Comparison of ENCODE assay signal across 1 cellular context in the genomic region with DNA sequence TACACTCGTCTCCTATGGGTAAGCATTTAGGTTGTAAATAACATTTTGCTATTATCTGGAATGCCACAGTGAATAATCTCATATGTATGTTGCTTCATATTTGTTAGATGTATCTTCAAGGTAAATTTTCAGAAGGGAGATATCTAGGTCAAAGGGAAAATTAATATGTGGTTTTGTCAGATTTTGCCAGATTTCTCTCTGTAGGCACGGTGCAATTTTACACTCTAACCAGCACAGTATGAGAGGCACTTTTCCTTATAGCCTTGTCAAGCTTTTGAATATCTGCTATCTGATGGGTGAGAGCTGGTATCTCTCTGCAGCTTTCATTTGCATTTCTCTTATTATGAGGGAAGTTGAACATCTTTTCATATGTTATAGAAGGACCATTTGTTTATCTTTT.
TF ChIP-seq lines count a peak whose summit lies in the region.

No MANE protein-coding gene starts in this region.

TF ChIP-seq in H1, 55 proteins besides CTCF, POLR2A, EP300 and RAD21:
- no peak for TF ChIP-seq BCL11A (IDR thresholded peaks at IDR 0.05; ENCODE audit: low read depth in 2 of 2, low read length in 2 of 2)
- TF ChIP-seq POU5F1 (IDR thresholded peaks at IDR 0.05; ENCODE audit: low read depth, low read length), result no peak
- TF ChIP-seq YY1 (IDR thresholded peaks at IDR 0.05; ENCODE audit: low read depth, low read length), result no peak
- no peak for TF ChIP-seq GABPA (IDR thresholded peaks at IDR 0.05; ENCODE audit: borderline replicate concordance, insufficient read depth, low read length)
- no peak for TF ChIP-seq SRF (IDR thresholded peaks at IDR 0.05; ENCODE audit: low read depth, low read length)
- TF ChIP-seq CBX5 (IDR thresholded peaks at IDR 0.05; ENCODE audit: low read depth, low read length), result no peak
- TF ChIP-seq SP2 (IDR thresholded peaks at IDR 0.05; ENCODE audit: low read length), result no peak
- TF ChIP-seq HDAC6 (IDR thresholded peaks at IDR 0.05; ENCODE audit: low read depth, low read length), result no peak
- TF ChIP-seq, protein P1, sequence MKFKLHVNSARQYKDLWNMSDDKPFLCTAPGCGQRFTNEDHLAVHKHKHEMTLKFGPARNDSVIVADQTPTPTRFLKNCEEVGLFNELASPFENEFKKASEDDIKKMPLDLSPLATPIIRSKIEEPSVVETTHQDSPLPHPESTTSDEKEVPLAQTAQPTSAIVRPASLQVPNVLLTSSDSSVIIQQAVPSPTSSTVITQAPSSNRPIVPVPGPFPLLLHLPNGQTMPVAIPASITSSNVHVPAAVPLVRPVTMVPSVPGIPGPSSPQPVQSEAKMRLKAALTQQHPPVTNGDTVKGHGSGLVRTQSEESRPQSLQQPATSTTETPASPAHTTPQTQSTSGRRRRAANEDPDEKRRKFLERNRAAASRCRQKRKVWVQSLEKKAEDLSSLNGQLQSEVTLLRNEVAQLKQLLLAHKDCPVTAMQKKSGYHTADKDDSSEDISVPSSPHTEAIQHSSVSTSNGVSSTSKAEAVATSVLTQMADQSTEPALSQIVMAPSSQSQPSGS (IDR thresholded peaks at IDR 0.05; ENCODE audit: low read length), result no peak
- TF ChIP-seq, protein P2, sequence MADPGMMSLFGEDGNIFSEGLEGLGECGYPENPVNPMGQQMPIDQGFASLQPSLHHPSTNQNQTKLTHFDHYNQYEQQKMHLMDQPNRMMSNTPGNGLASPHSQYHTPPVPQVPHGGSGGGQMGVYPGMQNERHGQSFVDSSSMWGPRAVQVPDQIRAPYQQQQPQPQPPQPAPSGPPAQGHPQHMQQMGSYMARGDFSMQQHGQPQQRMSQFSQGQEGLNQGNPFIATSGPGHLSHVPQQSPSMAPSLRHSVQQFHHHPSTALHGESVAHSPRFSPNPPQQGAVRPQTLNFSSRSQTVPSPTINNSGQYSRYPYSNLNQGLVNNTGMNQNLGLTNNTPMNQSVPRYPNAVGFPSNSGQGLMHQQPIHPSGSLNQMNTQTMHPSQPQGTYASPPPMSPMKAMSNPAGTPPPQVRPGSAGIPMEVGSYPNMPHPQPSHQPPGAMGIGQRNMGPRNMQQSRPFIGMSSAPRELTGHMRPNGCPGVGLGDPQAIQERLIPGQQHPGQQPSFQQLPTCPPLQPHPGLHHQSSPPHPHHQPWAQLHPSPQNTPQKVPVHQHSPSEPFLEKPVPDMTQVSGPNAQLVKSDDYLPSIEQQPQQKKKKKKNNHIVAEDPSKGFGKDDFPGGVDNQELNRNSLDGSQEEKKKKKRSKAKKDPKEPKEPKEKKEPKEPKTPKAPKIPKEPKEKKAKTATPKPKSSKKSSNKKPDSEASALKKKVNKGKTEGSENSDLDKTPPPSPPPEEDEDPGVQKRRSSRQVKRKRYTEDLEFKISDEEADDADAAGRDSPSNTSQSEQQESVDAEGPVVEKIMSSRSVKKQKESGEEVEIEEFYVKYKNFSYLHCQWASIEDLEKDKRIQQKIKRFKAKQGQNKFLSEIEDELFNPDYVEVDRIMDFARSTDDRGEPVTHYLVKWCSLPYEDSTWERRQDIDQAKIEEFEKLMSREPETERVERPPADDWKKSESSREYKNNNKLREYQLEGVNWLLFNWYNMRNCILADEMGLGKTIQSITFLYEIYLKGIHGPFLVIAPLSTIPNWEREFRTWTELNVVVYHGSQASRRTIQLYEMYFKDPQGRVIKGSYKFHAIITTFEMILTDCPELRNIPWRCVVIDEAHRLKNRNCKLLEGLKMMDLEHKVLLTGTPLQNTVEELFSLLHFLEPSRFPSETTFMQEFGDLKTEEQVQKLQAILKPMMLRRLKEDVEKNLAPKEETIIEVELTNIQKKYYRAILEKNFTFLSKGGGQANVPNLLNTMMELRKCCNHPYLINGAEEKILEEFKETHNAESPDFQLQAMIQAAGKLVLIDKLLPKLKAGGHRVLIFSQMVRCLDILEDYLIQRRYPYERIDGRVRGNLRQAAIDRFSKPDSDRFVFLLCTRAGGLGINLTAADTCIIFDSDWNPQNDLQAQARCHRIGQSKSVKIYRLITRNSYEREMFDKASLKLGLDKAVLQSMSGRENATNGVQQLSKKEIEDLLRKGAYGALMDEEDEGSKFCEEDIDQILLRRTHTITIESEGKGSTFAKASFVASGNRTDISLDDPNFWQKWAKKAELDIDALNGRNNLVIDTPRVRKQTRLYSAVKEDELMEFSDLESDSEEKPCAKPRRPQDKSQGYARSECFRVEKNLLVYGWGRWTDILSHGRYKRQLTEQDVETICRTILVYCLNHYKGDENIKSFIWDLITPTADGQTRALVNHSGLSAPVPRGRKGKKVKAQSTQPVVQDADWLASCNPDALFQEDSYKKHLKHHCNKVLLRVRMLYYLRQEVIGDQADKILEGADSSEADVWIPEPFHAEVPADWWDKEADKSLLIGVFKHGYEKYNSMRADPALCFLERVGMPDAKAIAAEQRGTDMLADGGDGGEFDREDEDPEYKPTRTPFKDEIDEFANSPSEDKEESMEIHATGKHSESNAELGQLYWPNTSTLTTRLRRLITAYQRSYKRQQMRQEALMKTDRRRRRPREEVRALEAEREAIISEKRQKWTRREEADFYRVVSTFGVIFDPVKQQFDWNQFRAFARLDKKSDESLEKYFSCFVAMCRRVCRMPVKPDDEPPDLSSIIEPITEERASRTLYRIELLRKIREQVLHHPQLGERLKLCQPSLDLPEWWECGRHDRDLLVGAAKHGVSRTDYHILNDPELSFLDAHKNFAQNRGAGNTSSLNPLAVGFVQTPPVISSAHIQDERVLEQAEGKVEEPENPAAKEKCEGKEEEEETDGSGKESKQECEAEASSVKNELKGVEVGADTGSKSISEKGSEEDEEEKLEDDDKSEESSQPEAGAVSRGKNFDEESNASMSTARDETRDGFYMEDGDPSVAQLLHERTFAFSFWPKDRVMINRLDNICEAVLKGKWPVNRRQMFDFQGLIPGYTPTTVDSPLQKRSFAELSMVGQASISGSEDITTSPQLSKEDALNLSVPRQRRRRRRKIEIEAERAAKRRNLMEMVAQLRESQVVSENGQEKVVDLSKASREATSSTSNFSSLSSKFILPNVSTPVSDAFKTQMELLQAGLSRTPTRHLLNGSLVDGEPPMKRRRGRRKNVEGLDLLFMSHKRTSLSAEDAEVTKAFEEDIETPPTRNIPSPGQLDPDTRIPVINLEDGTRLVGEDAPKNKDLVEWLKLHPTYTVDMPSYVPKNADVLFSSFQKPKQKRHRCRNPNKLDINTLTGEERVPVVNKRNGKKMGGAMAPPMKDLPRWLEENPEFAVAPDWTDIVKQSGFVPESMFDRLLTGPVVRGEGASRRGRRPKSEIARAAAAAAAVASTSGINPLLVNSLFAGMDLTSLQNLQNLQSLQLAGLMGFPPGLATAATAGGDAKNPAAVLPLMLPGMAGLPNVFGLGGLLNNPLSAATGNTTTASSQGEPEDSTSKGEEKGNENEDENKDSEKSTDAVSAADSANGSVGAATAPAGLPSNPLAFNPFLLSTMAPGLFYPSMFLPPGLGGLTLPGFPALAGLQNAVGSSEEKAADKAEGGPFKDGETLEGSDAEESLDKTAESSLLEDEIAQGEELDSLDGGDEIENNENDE (IDR thresholded peaks at IDR 0.05; ENCODE audit: insufficient replicate concordance, low read length), result no peak
